In the genomic region with DNA sequence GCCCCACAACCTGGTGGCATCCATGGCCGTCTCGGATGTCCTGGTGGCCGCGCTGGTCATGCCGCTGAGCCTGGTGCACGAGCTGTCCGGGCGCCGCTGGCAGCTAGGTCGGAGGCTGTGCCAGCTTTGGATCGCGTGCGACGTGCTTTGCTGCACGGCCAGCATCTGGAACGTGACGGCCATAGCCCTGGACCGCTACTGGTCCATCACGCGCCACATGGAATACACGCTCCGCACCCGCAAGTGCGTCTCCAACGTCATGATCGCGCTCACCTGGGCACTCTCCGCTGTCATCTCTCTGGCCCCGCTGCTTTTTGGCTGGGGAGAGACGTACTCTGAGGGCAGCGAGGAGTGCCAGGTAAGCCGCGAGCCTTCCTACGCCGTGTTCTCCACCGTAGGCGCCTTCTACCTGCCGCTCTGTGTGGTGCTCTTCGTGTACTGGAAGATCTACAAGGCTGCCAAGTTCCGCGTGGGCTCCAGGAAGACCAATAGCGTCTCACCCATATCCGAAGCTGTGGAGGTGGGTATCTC, we compare ENCODE assay signal across 18 cellular contexts. TPM values are rescaled to one million over a fixed set of nuclear protein-coding genes. Genes with fewer than 3 reads are reported as not detected.
DNase-seq lines count a peak whose midpoint lies in the region; TF ChIP-seq lines count a peak whose summit lies in the region.
"Had no signal": no experiment of that assay in that cellular context is flagged by ENCODE, and none has a peak within 500 bp of the region (broad histone marks: within the 10 kb centered on the region; RNA-seq: fewer than 3 reads in every experiment).

No MANE protein-coding gene starts in this region.

- peaks cover 27% of the 10 kb centered on the region for H3K4me1 Mint-ChIP-seq in brain
- H3K4me1 Mint-ChIP-seq in endothelial cell (ENCODE audit: unreplicated experiment): peaks cover 9% of the 10 kb centered on the region
- H3K4me1 Mint-ChIP-seq: CD14-positive monocyte had no signal

- no peak for TF ChIP-seq POLR2A in ovary (IDR thresholded peaks at IDR 0.05)

- no peaks in the 10 kb centered on the region for H3K36me3 ChIP-seq in H7 (replicated peaks; ENCODE audit: control insufficient read depth, insufficient read depth, low read length)
- no peaks in the 10 kb centered on the region for H3K36me3 ChIP-seq in iPS-20b (ENCODE audit: insufficient read depth, low read depth, low read length)
- H3K36me3 ChIP-seq in ovary: no peaks in the 10 kb centered on the region

- H3K9ac ChIP-seq in iPS-20b (ENCODE audit: low read depth, low read length): no peak overlapping the region
- H3K9ac ChIP-seq: KMS-11 had no signal

- WGBS in ovary, 3 donors: 44 to 74% (median 58%) methylated on average over 41 to 43 of the region's 43 CpGs

- H3K27ac ChIP-seq in iPS-20b (ENCODE audit: low read length): no peak overlapping the region
- no peak overlapping the region for H3K27ac ChIP-seq in ovary
- H3K27ac ChIP-seq: KMS-11 had no signal

- H3K4me1 ChIP-seq in iPS-20b (ENCODE audit: insufficient read depth, low read length) (no peaks in the 10 kb centered on the region; the same call in 1 of the 2 replicates), ovary (ENCODE audit: insufficient read depth) (peaks cover 3% of the 10 kb centered on the region)

- H3K4me3 Mint-ChIP-seq in brain (peak overlapping the region in 4 of 5 experiments; percentile 50 to 86 (median 83)), endothelial cell (ENCODE audit: unreplicated experiment) (no peak overlapping the region)
- H3K4me3 Mint-ChIP-seq: HFFc6 had no signal

- H3K9me3 ChIP-seq in iPS-20b (ENCODE audit: insufficient read depth, low read depth, low read length): no peaks in the 10 kb centered on the region
- no peaks in the 10 kb centered on the region for H3K9me3 ChIP-seq in ovary

- H3K27ac Mint-ChIP-seq in brain: peak overlapping the region in 1 of 5 experiments; percentile 92
- H3K27ac Mint-ChIP-seq in endothelial cell (ENCODE audit: unreplicated experiment): no peak overlapping the region
- H3K27ac Mint-ChIP-seq: CD14-positive monocyte, HFFc6 had no signal

- H3K27me3 ChIP-seq in H7 (ENCODE audit: control insufficient read depth, insufficient read depth, low read length) (peaks cover 24% of the 10 kb centered on the region), iPS-20b (ENCODE audit: insufficient read depth, low read length) (peaks cover 39% of the 10 kb centered on the region), ovary (no peaks in the 10 kb centered on the region)

- H3K27me3 Mint-ChIP-seq in brain: peaks cover 47% of the 10 kb centered on the region
- no peaks in the 10 kb centered on the region for H3K27me3 Mint-ChIP-seq in endothelial cell (ENCODE audit: unreplicated experiment)

- intact Hi-C loops in ovary (cut with DNase I): no loop called here

- TF ChIP-seq EP300 in ovary (IDR thresholded peaks at IDR 0.05): no peak

- H3K9me3 Mint-ChIP-seq in brain (no peaks in the 10 kb centered on the region), endothelial cell (ENCODE audit: unreplicated experiment) (no peaks in the 10 kb centered on the region)
- H3K9me3 Mint-ChIP-seq: HFFc6 had no signal

- H3K4me3 ChIP-seq in H7 (ENCODE audit: insufficient read depth, low read depth, low read length) (no peak overlapping the region), iPS-20b (ENCODE audit: low read length) (peak overlapping the region; percentile 68; the same call in 1 of the 2 replicates), ovary (no peak overlapping the region)

- H3K36me3 Mint-ChIP-seq in brain (no peaks in the 10 kb centered on the region), endothelial cell (ENCODE audit: low read depth, unreplicated experiment) (no peaks in the 10 kb centered on the region)
- H3K36me3 Mint-ChIP-seq: CD14-positive monocyte had no signal

- DNase-seq in H7 (peak; percentile 37), putamen (ENCODE audit: low spot score) (peak; percentile 72), endothelial cell (ENCODE audit: low spot score) (no peak), ovary (no peak)
- no peak for DNase-seq in stimulated activated CD4-positive, alpha-beta T cell treated with anti-CD3 and anti-CD28 coated beads, Interleukin-2, amount 100 ng/mL, for 24 hours
- DNase-seq: GOT3, HFFc6, NCI-H1105, NCI-H1694 treated with DMSO at 0.1 percent for 48 hours, NCI-H2107, NCI-H2227 treated with DMSO at 0.1 percent for 48 hours, NCI-H524 had no signal

- TF ChIP-seq CTCF in brain (conservative IDR thresholded peaks at IDR 0.05) (no peak), endothelial cell (IDR thresholded peaks at IDR 0.05; ENCODE audit: unreplicated experiment) (no peak), ovary (IDR thresholded peaks at IDR 0.05) (no peak)

RNA-seq across cellular contexts. Expression of gene HTR5A, which starts 1.1 kb away (rescaled TPM):
- not detected in 2 replicates for total RNA-seq in H7 (2014; rRNA removed; shearing (Covaris generic))
- polyA plus RNA-seq in brain (ENCODE audit: insufficient read depth, low read depth, low replicate concordance) (2.1 TPM), ovary (not detected)
- total RNA-seq in endothelial cell (ENCODE audit: unreplicated experiment) (0.08 TPM), ovary (not detected)
- total RNA-seq: Daoy, HFFc6, MCF 10A had no signal
- polyA plus RNA-seq: CD14-positive monocyte had no signal

Comparison
In these comparisons a context has a peak if more than half of its experiments do, and no peak if none do; other contexts are left out.
1. DNase-seq: peak in H7 (single experiment) and putamen (single experiment); none in endothelial cell (single experiment), stimulated activated CD4-positive, alpha-beta T cell treated with anti-CD3 and anti-CD28 coated beads, Interleukin-2, amount 100 ng/mL, for 24 hours (0 of 2) and ovary (0 of 5).